ENCODE assay signal across 9 cellular contexts in the genomic region with DNA sequence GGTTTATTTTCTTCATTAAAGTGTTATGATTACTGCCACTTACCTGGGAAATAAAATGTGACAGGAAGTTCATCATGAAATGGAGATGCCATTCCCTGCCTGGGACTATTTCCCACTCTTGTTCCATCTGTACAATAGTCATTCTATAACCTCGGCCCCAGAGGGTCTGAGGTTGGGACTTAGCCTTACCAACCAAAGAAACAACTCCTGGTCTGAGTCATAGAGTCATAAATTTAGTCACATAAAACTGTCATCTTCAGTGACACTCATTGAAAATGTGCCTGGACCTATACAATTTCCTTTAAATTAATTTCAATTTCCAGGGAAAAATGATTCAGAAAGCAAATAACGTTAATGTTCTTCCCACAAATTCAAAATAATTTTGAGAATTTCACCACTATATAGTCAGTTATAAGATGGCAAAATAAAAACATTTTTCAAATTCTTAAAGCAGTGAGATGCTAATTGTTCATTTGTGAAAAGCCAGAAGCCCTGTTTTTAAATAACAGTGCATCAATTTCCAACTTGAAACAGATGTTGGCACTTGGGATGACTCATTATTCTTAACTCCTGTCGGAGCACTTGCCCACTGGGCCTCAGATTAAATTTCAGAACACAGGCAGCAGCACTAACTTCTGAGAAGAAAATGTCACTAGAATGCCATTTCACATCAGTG.
DNase-seq lines count a peak whose midpoint lies in the region; ATAC-seq and TF ChIP-seq lines count a peak whose summit lies in the region.
"Had no signal": no experiment of that assay in that cellular context is flagged by ENCODE, and none has a peak within 500 bp of the region (broad histone marks: within the 10 kb centered on the region; RNA-seq: fewer than 3 reads in every experiment).

No MANE protein-coding gene starts in this region.

- no peak overlapping the region for H4K8ac ChIP-seq in mesenchymal stem cell (ENCODE audit: low read length)

- no peak overlapping the region for H3K18ac ChIP-seq in mesenchymal stem cell (ENCODE audit: low read depth in 1 of 2, low read length in 2 of 2)

- no peak overlapping the region for H3K4ac ChIP-seq in mesenchymal stem cell (ENCODE audit: low read depth in 1 of 2, low read length in 2 of 2)

- H2BK12ac ChIP-seq in mesenchymal stem cell (ENCODE audit: low read length in 2 of 2) = no peak overlapping the region

- H3K23ac ChIP-seq in mesenchymal stem cell (ENCODE audit: low read length in 2 of 2) = no peak overlapping the region

- H3K4me3 ChIP-seq in HFF-Myc (replicated peaks; ENCODE audit: low read depth, low read length) (no peak overlapping the region), mesenchymal stem cell (ENCODE audit: insufficient read depth in 1 of 2, low read depth in 1 of 2, low read length in 2 of 2) (no peak overlapping the region)

- no peak overlapping the region for H3K14ac ChIP-seq in mesenchymal stem cell (ENCODE audit: low read length in 2 of 2)

- no peaks in the 10 kb centered on the region for H3K27me3 ChIP-seq in mesenchymal stem cell (ENCODE audit: control insufficient read depth in 1 of 2, insufficient read depth in 1 of 2, low read length in 2 of 2)

- H2BK15ac ChIP-seq in mesenchymal stem cell (ENCODE audit: low read depth, poor library complexity, severe bottlenecking) = no peak overlapping the region

- H3K9me3 ChIP-seq in mesenchymal stem cell (ENCODE audit: control insufficient read depth, low read length) = peaks cover 6% of the 10 kb centered on the region

- no peak overlapping the region for H2AK5ac ChIP-seq in mesenchymal stem cell (ENCODE audit: low read length, severe bottlenecking)

- H3K4me1 ChIP-seq in mesenchymal stem cell (ENCODE audit: control insufficient read depth, insufficient read depth, low read depth, low read length) = no peaks in the 10 kb centered on the region

- H3K79me1 ChIP-seq in mesenchymal stem cell (replicated peaks; ENCODE audit: low read length, poor library complexity, severe bottlenecking) = no peaks in the 10 kb centered on the region

- TF ChIP-seq CTCF in HFF-Myc (IDR thresholded peaks at IDR 0.05; ENCODE audit: low read depth, low read length, missing control alignments) = no peak

- peak overlapping the region; percentile 25 for H3K9ac ChIP-seq in mesenchymal stem cell (ENCODE audit: low read length)

- H3K27ac ChIP-seq in mesenchymal stem cell (ENCODE audit: low read length, poor library complexity, severe bottlenecking) = no peak overlapping the region

- H3K36me3 ChIP-seq in mesenchymal stem cell (ENCODE audit: control insufficient read depth in 1 of 2, insufficient read depth in 2 of 2, low read depth in 1 of 2, low read length in 2 of 2) = no peaks in the 10 kb centered on the region

- H2BK120ac ChIP-seq in mesenchymal stem cell (ENCODE audit: low read depth, low read length) = no peak overlapping the region

- no peak overlapping the region for H2BK5ac ChIP-seq in mesenchymal stem cell (ENCODE audit: low read depth, low read length, poor library complexity, severe bottlenecking)

- WGBS in mesenchymal stem cell = 5% methylated on average over 2 of the region's 3 CpGs

- peak; percentile 79 for ATAC-seq in GM18873 (IDR thresholded peaks at IDR 0.05; ENCODE audit: low FRiP score, unreplicated experiment)

- H3K4me2 ChIP-seq in mesenchymal stem cell (ENCODE audit: low read length, poor library complexity, severe bottlenecking) = no peak overlapping the region

- H4K91ac ChIP-seq in mesenchymal stem cell (ENCODE audit: low read length) = no peak overlapping the region

- DNase-seq in HFF-Myc (ENCODE audit: extremely low read depth, low read depth) (peak; percentile 66), NCI-H524 treated with DMSO at 0.1 percent for 48 hours (lab: John Stamatoyannopoulos, UW) (peak; percentile 52), mesenchymal stem cell (peak; percentile 58), hepatic stellate cell (ENCODE audit: low spot score) (no peak), NCI-H2029 treated with DMSO at 0.1 percent for 48 hours (lab: John Stamatoyannopoulos, UW) (no peak), DMS114 treated with DMSO at 0.1 percent for 48 hours (lab: John Stamatoyannopoulos, UW; ENCODE audit: unreplicated experiment) (no peak), NCI-H2227 (lab: John Stamatoyannopoulos, UW; ENCODE audit: unreplicated experiment) (no peak)
- DNase-seq: NCI-H146 had no signal

- H2AFZ ChIP-seq in mesenchymal stem cell (ENCODE audit: low read depth, low read length) = no peak overlapping the region

Comparison
In these comparisons a context has a peak if more than half of its experiments do, and no peak if none do; other contexts are left out.
1. DNase-seq: peak in HFF-Myc (single experiment), NCI-H524 treated with DMSO at 0.1 percent for 48 hours (single experiment) and mesenchymal stem cell (single experiment); none in hepatic stellate cell (single experiment), NCI-H2029 treated with DMSO at 0.1 percent for 48 hours (single experiment), DMS114 treated with DMSO at 0.1 percent for 48 hours (single experiment) and NCI-H2227 (single experiment).